In the genomic region with DNA sequence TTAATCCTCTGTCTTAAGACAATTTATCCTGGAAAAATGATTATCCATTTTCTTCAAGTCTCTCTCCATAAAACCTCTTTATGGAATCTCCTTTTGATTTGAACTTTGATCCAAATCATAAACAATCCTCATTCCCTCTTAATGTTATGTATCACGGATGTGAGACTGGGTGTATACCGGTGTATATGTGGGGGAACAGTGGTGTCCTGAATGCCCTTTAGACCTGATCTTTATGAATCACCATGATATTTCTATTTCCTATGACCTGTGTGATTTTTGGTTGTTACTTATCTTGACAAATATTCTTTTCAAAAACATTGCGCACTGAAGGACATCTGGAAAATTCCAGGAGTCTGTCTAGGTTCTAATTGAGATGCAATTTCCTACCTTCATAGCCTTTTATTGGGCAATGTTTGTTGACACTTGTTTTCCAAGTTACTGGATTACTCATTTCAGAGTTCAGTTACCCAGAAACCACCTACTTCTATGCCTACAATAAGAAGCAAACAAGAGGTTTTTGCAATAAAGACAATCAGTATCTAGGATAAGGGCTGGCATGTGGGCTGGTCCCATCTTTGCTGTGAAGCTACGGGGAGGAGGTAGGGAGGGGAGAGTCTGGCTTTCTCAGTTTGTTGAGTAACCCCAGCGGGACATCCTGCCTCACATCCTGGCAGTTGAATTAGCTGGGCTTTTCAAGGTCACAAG, we compare ENCODE assay signal across 19 cellular contexts.
DNase-seq lines count a peak whose midpoint lies in the region; ATAC-seq and TF ChIP-seq lines count a peak whose summit lies in the region.
"Had no signal": no experiment of that assay in that cellular context is flagged by ENCODE, and none has a peak within 500 bp of the region (broad histone marks: within the 10 kb centered on the region; RNA-seq: fewer than 3 reads in every experiment).

No MANE protein-coding gene starts in this region.

- no peak for TF ChIP-seq EP300 in upper lobe of left lung (IDR thresholded peaks at IDR 0.05)

- no peak for TF ChIP-seq POLR2A in upper lobe of left lung (IDR thresholded peaks at IDR 0.05)

- WGBS in upper lobe of left lung, 2 donors: 53 to 59% methylated on average over 5 of the region's 5 CpGs

- no peak for TF ChIP-seq CTCF in colonic mucosa (IDR thresholded peaks at IDR 0.05)
- TF ChIP-seq CTCF in kidney epithelial cell (IDR thresholded peaks at IDR 0.05; ENCODE audit: insufficient read depth, low read length, poor library complexity, severe bottlenecking): no peak
- TF ChIP-seq CTCF in upper lobe of left lung (IDR thresholded peaks at IDR 0.05): no peak

- H3K36me3 ChIP-seq in colonic mucosa: no peaks in the 10 kb centered on the region
- H3K36me3 ChIP-seq in kidney epithelial cell (ENCODE audit: control insufficient read depth, insufficient read depth, low read length): no peaks in the 10 kb centered on the region
- no peaks in the 10 kb centered on the region for H3K36me3 ChIP-seq in upper lobe of left lung
- H3K36me3 ChIP-seq: thyroid gland had no signal

- ATAC-seq in upper lobe of left lung (ENCODE audit: low FRiP score in 2 of 2) (peak; percentile 39 to 46), GM18858 (IDR thresholded peaks at IDR 0.05; ENCODE audit: unreplicated experiment) (no peak), GM21423 (IDR thresholded peaks at IDR 0.05; ENCODE audit: unreplicated experiment) (no peak)

- intact Hi-C loops in colonic mucosa (cut with DNase I): no loop called here

- no peaks in the 10 kb centered on the region for H3K27me3 ChIP-seq in colonic mucosa
- H3K27me3 ChIP-seq in kidney epithelial cell (ENCODE audit: control insufficient read depth, insufficient read depth, low read length): no peaks in the 10 kb centered on the region
- no peaks in the 10 kb centered on the region for H3K27me3 ChIP-seq in upper lobe of left lung
- H3K27me3 ChIP-seq: thyroid gland had no signal

- peak; percentile 46 for DNase-seq in NCI-H748 (lab: John Stamatoyannopoulos, UW; ENCODE audit: unreplicated experiment)
- no peak for DNase-seq in NCI-H748 treated with DMSO at 0.1 percent for 48 hours (lab: John Stamatoyannopoulos, UW)
- peak; percentile 77 for DNase-seq in colonic mucosa
- DNase-seq in kidney epithelial cell (ENCODE audit: low read depth): peak; percentile 51
- DNase-seq in upper lobe of left lung: peak in 1 of 2 donors; percentile 29
- no peak for DNase-seq in NCI-H1930 (lab: John Stamatoyannopoulos, UW)
- DNase-seq: 8988T; activated CD4-positive, alpha-beta T cell treated with anti-CD3 and anti-CD28 coated beads for 1 hour; activated gamma-delta T cell treated with Interleukin-2 at 50 U/mL for 16 hours; aorta; C1 segment of cervical spinal cord; DND-41; H9; NK-92 treated with Interleukin-12 subunit alpha and Interleukin-12 subunit beta, amount 100 ng/mL, for 24 hours; nucleus accumbens; stimulated activated CD4-positive, alpha-beta T cell treated with anti-CD3 and anti-CD28 coated beads, Interleukin-4, amount 100 ng/mL, for 4 hours; thyroid gland had no signal

- H3K4me1 ChIP-seq in colonic mucosa: no peaks in the 10 kb centered on the region
- H3K4me1 ChIP-seq in upper lobe of left lung: peaks cover 0 to 3% (median 0%) of the 10 kb centered on the region in 4 donors
- H3K4me1 ChIP-seq: thyroid gland had no signal

- H3K9me3 ChIP-seq in colonic mucosa (no peaks in the 10 kb centered on the region), upper lobe of left lung (no peaks in the 10 kb centered on the region)
- H3K9me3 ChIP-seq: thyroid gland had no signal

- no peak overlapping the region for H3K9ac ChIP-seq in colonic mucosa (ENCODE audit: low read depth in 2 of 2, low read length in 2 of 2)

- H3K4me3 ChIP-seq in colonic mucosa (no peak overlapping the region), kidney epithelial cell (ENCODE audit: low read depth, low read length) (no peak overlapping the region), upper lobe of left lung (no peak overlapping the region)
- H3K4me3 ChIP-seq: thyroid gland had no signal

- H3K27ac ChIP-seq in colonic mucosa (peak overlapping the region; percentile 74), upper lobe of left lung (no peak overlapping the region)
- H3K27ac ChIP-seq: thyroid gland had no signal

Comparison
In these comparisons a context has a peak if more than half of its experiments do, and no peak if none do; other contexts are left out.
1. DNase-seq: peak in NCI-H748 (single experiment), colonic mucosa (single experiment) and kidney epithelial cell (single experiment); none in NCI-H748 treated with DMSO at 0.1 percent for 48 hours (single experiment) and NCI-H1930 (0 of 2).
2. ATAC-seq: peak in upper lobe of left lung (2 of 2); none in GM18858 (single experiment) and GM21423 (single experiment).